2 cellular contexts compared by ENCODE assay signal in genomic region chr14:74648643-74649042, GRCh38.
TF ChIP-seq lines count a peak whose summit lies in the region.

No MANE protein-coding gene starts in this region.

TF ChIP-seq in GM23338, 12 proteins besides CTCF, POLR2A, EP300 and RAD21:
- TF ChIP-seq ZNF114 (CRISPR knock-in tag; IDR thresholded peaks at IDR 0.05) (no peak), ETS1 (IDR thresholded peaks at IDR 0.05) (no peak), ZNF331 (CRISPR knock-in tag; IDR thresholded peaks at IDR 0.05; ENCODE audit: low read depth) (no peak), CREB1 (CRISPR knock-in tag; IDR thresholded peaks at IDR 0.05; ENCODE audit: low read depth) (no peak), EZH2phosphoT487 (IDR thresholded peaks at IDR 0.05; ENCODE audit: unreplicated experiment) (no peak), JUNB (IDR thresholded peaks at IDR 0.05; ENCODE audit: unreplicated experiment) (no peak), STAT1 (IDR thresholded peaks at IDR 0.05; ENCODE audit: unreplicated experiment) (no peak), NANOG (IDR thresholded peaks at IDR 0.05; ENCODE audit: borderline replicate concordance) (no peak), ZNF462 (CRISPR knock-in tag; IDR thresholded peaks at IDR 0.05) (no peak), POLR2AphosphoS5 (IDR thresholded peaks at IDR 0.05; ENCODE audit: low read depth) (no peak), REST (IDR thresholded peaks at IDR 0.05; ENCODE audit: unreplicated experiment) (no peak), EZH2 (IDR thresholded peaks at IDR 0.05; ENCODE audit: low read depth, unreplicated experiment) (no peak)

TF ChIP-seq in endothelial cell of umbilical vein, 7 proteins besides CTCF, POLR2A, EP300 and RAD21:
- TF ChIP-seq MAX (IDR thresholded peaks at IDR 0.05; ENCODE audit: insufficient read depth, insufficient read length) (no peak), GATA2 (IDR thresholded peaks at IDR 0.05; ENCODE audit: insufficient read depth, insufficient read length, low read depth, low read length) (no peak), POLR2AphosphoS5 (IDR thresholded peaks at IDR 0.05; ENCODE audit: insufficient read depth, low read depth, low read length) (no peak), MYC (IDR thresholded peaks at IDR 0.05; ENCODE audit: low read depth, low read length) (no peak), JUN (IDR thresholded peaks at IDR 0.05; ENCODE audit: borderline replicate concordance, insufficient read depth, insufficient read length, low read depth) (no peak), FOS (IDR thresholded peaks at IDR 0.05; ENCODE audit: borderline replicate concordance, insufficient read depth, low read length) (no peak), EZH2 (IDR thresholded peaks at IDR 0.05; ENCODE audit: borderline replicate concordance, low read depth, low read length, severe bottlenecking) (no peak)
